Comparison of ENCODE assay signal across 13 cellular contexts in genomic region chr2:201464547-201464946, GRCh38.
"Had no signal": no experiment of that assay in that cellular context is flagged by ENCODE, and none has a peak within 500 bp of the region (broad histone marks: within the 10 kb centered on the region; RNA-seq: fewer than 3 reads in every experiment).

No MANE protein-coding gene starts in this region.

- H3K27ac ChIP-seq: cardiac muscle cell had no signal

- H3K27me3 ChIP-seq: cardiac muscle cell, upper lobe of left lung had no signal

- H3K4me1 ChIP-seq: upper lobe of left lung had no signal

- H3K4me3 Mint-ChIP-seq: activated CD4-positive, alpha-beta T cell treated with anti-CD3 and anti-CD28 coated beads, Interleukin-2, amount 10 ng/mL, durations not matched to agents 7 days and 5 days; activated naive CD4-positive, alpha-beta T cell treated with anti-CD3 and anti-CD28 coated beads, Interleukin-2, amount 10 ng/mL, durations not matched to agents 7 days and 5 days; nephron had no signal

- DNase-seq: activated CD4-positive, alpha-beta T cell treated with anti-CD3 and anti-CD28 coated beads, Interleukin-2, amount 10 ng/mL, durations not matched to agents 7 days and 5 days; activated CD8-positive, alpha-beta memory T cell treated with anti-CD3 and anti-CD28 coated beads for 24 hours; activated CD8-positive, alpha-beta memory T cell treated with anti-CD3 and anti-CD28 coated beads, Interleukin-2, amount 50 U/mL, for 48 hours; activated effector memory CD4-positive, alpha-beta T cell treated with Interleukin-2 at 50 U/mL for 16 hours; activated naive CD4-positive, alpha-beta T cell treated with anti-CD3 and anti-CD28 coated beads, Interleukin-2, amount 10 ng/mL, durations not matched to agents 7 days and 5 days; activated T-cell treated with anti-CD3 and anti-CD28 coated beads, Interleukin-2, amount 50 U/mL, for 48 hours; erythroblast; foreskin melanocyte; stimulated activated CD4-positive, alpha-beta T cell treated with anti-CD3 and anti-CD28 coated beads, Interleukin-2, amount 100 ng/mL, for 24 hours; stimulated activated naive CD4-positive, alpha-beta T cell treated with Interleukin-2 at 50 U/mL for 16 hours; upper lobe of left lung had no signal

- H3K27me3 Mint-ChIP-seq: activated CD4-positive, alpha-beta T cell treated with anti-CD3 and anti-CD28 coated beads, Interleukin-2, amount 10 ng/mL, durations not matched to agents 7 days and 5 days; activated naive CD4-positive, alpha-beta T cell treated with anti-CD3 and anti-CD28 coated beads, Interleukin-2, amount 10 ng/mL, durations not matched to agents 7 days and 5 days had no signal

- H3K9me3 ChIP-seq: upper lobe of left lung had no signal

- H3K27ac Mint-ChIP-seq: activated CD4-positive, alpha-beta T cell treated with anti-CD3 and anti-CD28 coated beads, Interleukin-2, amount 10 ng/mL, durations not matched to agents 7 days and 5 days; activated naive CD4-positive, alpha-beta T cell treated with anti-CD3 and anti-CD28 coated beads, Interleukin-2, amount 10 ng/mL, durations not matched to agents 7 days and 5 days had no signal

- H3K4me3 ChIP-seq: cardiac muscle cell, upper lobe of left lung had no signal
